1 cellular context compared by ENCODE assay signal in genomic region chr15:40785158-40785557, GRCh38.
TF ChIP-seq lines count a peak whose summit lies in the region.

No MANE protein-coding gene starts in this region.

TF ChIP-seq in K562, 482 proteins besides CTCF, POLR2A, EP300 and RAD21:
- TF ChIP-seq GATAD2B (IDR thresholded peaks at IDR 0.05; ENCODE audit: borderline replicate concordance) (no peak), NCOA4 (IDR thresholded peaks at IDR 0.05; ENCODE audit: partially characterized antibody) (no peak), BCL6 (CRISPR knock-in tag; IDR thresholded peaks at IDR 0.05) (no peak), NCOR1 (IDR thresholded peaks at IDR 0.05) (no peak)
